12 cellular contexts compared by ENCODE assay signal in the genomic region with DNA sequence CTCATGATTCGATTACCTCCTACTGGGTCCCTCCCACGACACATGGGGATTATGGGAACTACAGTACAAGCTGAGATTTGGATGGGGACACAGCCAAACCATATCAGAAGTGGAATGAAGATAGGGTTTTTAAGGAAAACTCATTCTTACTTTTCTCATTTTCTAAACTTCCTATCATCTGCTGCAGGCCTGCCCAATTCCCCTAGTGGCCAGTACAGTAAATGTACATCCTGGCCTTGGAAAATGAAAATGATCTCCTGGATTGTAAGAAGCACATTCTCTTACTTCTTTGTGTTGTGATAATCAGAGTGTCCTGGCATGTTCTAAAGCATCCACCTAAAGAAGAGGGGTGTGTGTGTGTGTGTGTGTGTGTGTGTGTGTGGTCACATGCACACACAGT.
A peak's percentile ranks its signal among the peaks of the same experiment; 100 is the strongest.
DNase-seq lines count a peak whose midpoint lies in the region; ATAC-seq and TF ChIP-seq lines count a peak whose summit lies in the region.
"Had no signal": no experiment of that assay in that cellular context is flagged by ENCODE, and none has a peak within 500 bp of the region (broad histone marks: within the 10 kb centered on the region; RNA-seq: fewer than 3 reads in every experiment).

No MANE protein-coding gene starts in this region.

- no peak overlapping the region for H4K91ac ChIP-seq in trophoblast cell (ENCODE audit: low read depth, low read length)

- H3K4ac ChIP-seq in trophoblast cell (ENCODE audit: low read depth, low read length), result no peak overlapping the region

- H3K9me3 ChIP-seq in A673 (ENCODE audit: low read depth, low read length, poor library complexity, severe bottlenecking), result no peaks in the 10 kb centered on the region
- no peaks in the 10 kb centered on the region for H3K9me3 ChIP-seq in GM23248 (ENCODE audit: low read depth)
- no peaks in the 10 kb centered on the region for H3K9me3 ChIP-seq in WERI-Rb-1 (ENCODE audit: severe bottlenecking)
- H3K9me3 ChIP-seq in hepatocyte (ENCODE audit: low read depth), result no peaks in the 10 kb centered on the region
- no peaks in the 10 kb centered on the region for H3K9me3 ChIP-seq in gastrocnemius medialis
- H3K9me3 ChIP-seq in trophoblast cell (ENCODE audit: insufficient read depth, low read depth, low read length), result no peaks in the 10 kb centered on the region

- H4K20me1 ChIP-seq in GM23248 (ENCODE audit: insufficient read depth) (no peaks in the 10 kb centered on the region), hepatocyte (ENCODE audit: insufficient read depth, poor library complexity, severe bottlenecking) (no peaks in the 10 kb centered on the region)
- H4K20me1 ChIP-seq: BLaER1 treated with 17β-estradiol and CSF1 and Interleukin-3, amounts not matched to agents 10 nM and 100 nM had no signal

- POLR2A ChIA-PET in A673 (lab: Charles Lee; ENCODE audit: low non-redundant PET), result no interaction called here

- BruUV-seq in A673 (replicated peaks; lab: Mats Ljungman, UMichigan), result no TSS peak

- H2BK120ac ChIP-seq in trophoblast cell (ENCODE audit: insufficient read depth, low read length, poor library complexity), result no peak overlapping the region

- no peaks in the 10 kb centered on the region for H3K79me2 ChIP-seq in GM23248 (ENCODE audit: insufficient read depth)
- H3K79me2 ChIP-seq in hepatocyte, result no peaks in the 10 kb centered on the region
- no peaks in the 10 kb centered on the region for H3K79me2 ChIP-seq in trophoblast cell (ENCODE audit: control insufficient read depth, insufficient read depth, low read length, poor library complexity)

- H4K12ac ChIP-seq in trophoblast cell (ENCODE audit: low read depth, low read length), result no peak overlapping the region

- H3K9ac ChIP-seq in GM23248 (no peak overlapping the region), trophoblast cell (ENCODE audit: low read length) (no peak overlapping the region)
- H3K9ac ChIP-seq: BLaER1 treated with 17β-estradiol and CSF1 and Interleukin-3, amounts not matched to agents 10 nM and 100 nM had no signal

- H4K8ac ChIP-seq in trophoblast cell (ENCODE audit: low read depth, low read length), result no peak overlapping the region

- H3K4me1 ChIP-seq in A673 (ENCODE audit: insufficient read depth, low read length, poor library complexity, severe bottlenecking) (no peaks in the 10 kb centered on the region), GM23248 (ENCODE audit: insufficient read depth) (no peaks in the 10 kb centered on the region), hepatocyte (ENCODE audit: insufficient read depth) (no peaks in the 10 kb centered on the region), gastrocnemius medialis (no peaks in the 10 kb centered on the region), trophoblast cell (ENCODE audit: control insufficient read depth in 1 of 2, insufficient read depth in 2 of 2, low read length in 2 of 2) (no peaks in the 10 kb centered on the region)

- H3K18ac ChIP-seq in trophoblast cell (ENCODE audit: low read length), result no peak overlapping the region

- TF ChIP-seq CTCF in A673 (conservative IDR thresholded peaks at IDR 0.05; ENCODE audit: low read depth, low read length) (peak; percentile 33; the same call in 1 of the 2 replicates), WERI-Rb-1 (IDR thresholded peaks at IDR 0.05; ENCODE audit: low read depth, low read length) (peak; percentile 32; the same call in 1 of the 2 replicates), hepatocyte (IDR thresholded peaks at IDR 0.05; ENCODE audit: poor library complexity) (peak; percentile 25), gastrocnemius medialis (IDR thresholded peaks at IDR 0.05 in 4 of 5, conservative IDR thresholded peaks at IDR 0.05 in 1 of 5) (peak in 1 of 5 experiments; percentile 24)

- ATAC-seq in gastrocnemius medialis, result no peak

- H3K4me2 ChIP-seq in GM23248 (ENCODE audit: unreplicated experiment), result no peak overlapping the region
- H3K4me2 ChIP-seq in hepatocyte, result no peak overlapping the region
- H3K4me2 ChIP-seq in trophoblast cell (ENCODE audit: low read length), result no peak overlapping the region

- intact Hi-C loops in A673 (cut with micrococcal nuclease; ENCODE audit: unreplicated experiment), result no loop called here
- intact Hi-C loops in gastrocnemius medialis (cut with DNase I; ENCODE audit: low total_unique reads), result no loop called here

- H3K9me2 ChIP-seq in GM23248 (ENCODE audit: insufficient read depth) (no peaks in the 10 kb centered on the region), hepatocyte (replicated peaks; ENCODE audit: insufficient read depth) (no peaks in the 10 kb centered on the region)

- in situ Hi-C loops in GM23248 (cut with MboI) (no loop called here), gastrocnemius medialis (cut with MboI; ENCODE audit: low sequenced_read_pairs in 4 of 4) (no loop called here)

- no peaks in the 10 kb centered on the region for H3F3A ChIP-seq in GM23248 (ENCODE audit: insufficient read depth)

- H3K36me3 ChIP-seq in A673 (ENCODE audit: insufficient read depth, low read length, poor library complexity, severe bottlenecking) (no peaks in the 10 kb centered on the region), GM23248 (ENCODE audit: low read depth) (no peaks in the 10 kb centered on the region), WERI-Rb-1 (no peaks in the 10 kb centered on the region), hepatocyte (replicated peaks; ENCODE audit: insufficient read depth, low read depth) (no peaks in the 10 kb centered on the region), gastrocnemius medialis (no peaks in the 10 kb centered on the region), trophoblast cell (ENCODE audit: control insufficient read depth in 1 of 2, insufficient read depth in 2 of 2, low read length in 2 of 2) (no peaks in the 10 kb centered on the region)
- H3K36me3 ChIP-seq: BLaER1 treated with 17β-estradiol and CSF1 and Interleukin-3, amounts not matched to agents 10 nM and 100 nM had no signal

- CTCF ChIA-PET in A673 (lab: Charles Lee), result no interaction called here

- DNase-seq in A673 (ENCODE audit: low spot score) (no peak), GM23248 (peak; percentile 17), WERI-Rb-1 (no peak), hepatocyte (ENCODE audit: low spot score) (no peak), HT-29 (ENCODE audit: low spot score) (no peak), gastrocnemius medialis (no peak), trophoblast cell (no peak)
- DNase-seq in stimulated activated naive CD4-positive, alpha-beta T cell treated with Interleukin-2 at 50 U/mL for 16 hours (lab: John Stamatoyannopoulos, UW), result no peak
- DNase-seq: NCI-H1694 treated with DMSO at 0.1 percent for 48 hours, T1000 had no signal

- no peak overlapping the region for H2AK5ac ChIP-seq in trophoblast cell (ENCODE audit: low read length)

- no peak overlapping the region for H2BK12ac ChIP-seq in trophoblast cell (ENCODE audit: low read length)

- TF ChIP-seq POLR2A in gastrocnemius medialis (IDR thresholded peaks at IDR 0.05), result no peak

- no peak overlapping the region for H3K14ac ChIP-seq in trophoblast cell (ENCODE audit: low read length)

- 94 to 95% methylated on average over 2 of the region's 2 CpGs for WGBS in GM23248 (ENCODE audit: low coverage in 1 of 2, low lambda C conversion rate in 2 of 2, missing lambda C conversion rate in 2 of 2), 2 experiments
- 95% methylated on average over 2 of the region's 2 CpGs for WGBS in hepatocyte (ENCODE audit: low lambda C conversion rate, missing lambda C conversion rate)
- no CpG with 5 or more reads among the region's 2 CpGs for WGBS in trophoblast cell (ENCODE audit: extremely low coverage, insufficient coverage, insufficient read length)

- H3K79me1 ChIP-seq in trophoblast cell (ENCODE audit: low read length), result no peaks in the 10 kb centered on the region

- no peak overlapping the region for H3K27ac ChIP-seq in A673 (ENCODE audit: low read depth, low read length, poor library complexity, severe bottlenecking)
- no peak overlapping the region for H3K27ac ChIP-seq in GM23248
- H3K27ac ChIP-seq in WERI-Rb-1, result no peak overlapping the region
- H3K27ac ChIP-seq in hepatocyte, result no peak overlapping the region
- H3K27ac ChIP-seq in gastrocnemius medialis, result no peak overlapping the region
- no peak overlapping the region for H3K27ac ChIP-seq in trophoblast cell (ENCODE audit: low read depth, low read length)

- H2AFZ ChIP-seq in GM23248, result no peak overlapping the region
- H2AFZ ChIP-seq in hepatocyte, result no peak overlapping the region
- no peak overlapping the region for H2AFZ ChIP-seq in trophoblast cell (ENCODE audit: insufficient read depth, low read length, poor library complexity)

- H3K4me3 ChIP-seq in A673 (ENCODE audit: low read depth, low read length, poor library complexity, severe bottlenecking) (no peak overlapping the region), GM23248 (no peak overlapping the region), WERI-Rb-1 (ENCODE audit: low read depth, low read length) (no peak overlapping the region), hepatocyte (no peak overlapping the region), gastrocnemius medialis (no peak overlapping the region), trophoblast cell (ENCODE audit: low read depth, low read length) (no peak overlapping the region)
- H3K4me3 ChIP-seq: BLaER1 treated with 17β-estradiol and CSF1 and Interleukin-3, amounts not matched to agents 10 nM and 100 nM; lung had no signal

- H2BK5ac ChIP-seq in trophoblast cell (ENCODE audit: low read depth, low read length, poor library complexity), result no peak overlapping the region

- H3K23ac ChIP-seq in trophoblast cell (ENCODE audit: low read length), result no peak overlapping the region

- no peaks in the 10 kb centered on the region for H3K27me3 ChIP-seq in A673 (replicated peaks; ENCODE audit: insufficient read depth, low read depth, low read length, poor library complexity)
- H3K27me3 ChIP-seq in GM23248 (replicated peaks; ENCODE audit: insufficient read depth), result no peaks in the 10 kb centered on the region; the same call in 1 of the 2 replicates
- no peaks in the 10 kb centered on the region for H3K27me3 ChIP-seq in WERI-Rb-1 (ENCODE audit: insufficient read depth, low read depth, severe bottlenecking)
- H3K27me3 ChIP-seq in hepatocyte, result no peaks in the 10 kb centered on the region
- no peaks in the 10 kb centered on the region for H3K27me3 ChIP-seq in gastrocnemius medialis
- H3K27me3 ChIP-seq in trophoblast cell (ENCODE audit: insufficient read depth, low read length), result no peaks in the 10 kb centered on the region
- H3K27me3 ChIP-seq: BLaER1 treated with 17β-estradiol and CSF1 and Interleukin-3, amounts not matched to agents 10 nM and 100 nM had no signal
